ENCODE assay signal across 10 cellular contexts in genomic region chr19:48975947-48976847, GRCh38. TPM values are rescaled to one million over a fixed set of nuclear protein-coding genes. Genes with fewer than 3 reads are reported as not detected.
DNase-seq lines count a peak whose midpoint lies in the region; ATAC-seq and TF ChIP-seq lines count a peak whose summit lies in the region.
"Had no signal": no experiment of that assay in that cellular context is flagged by ENCODE, and none has a peak within 500 bp of the region (broad histone marks: within the 10 kb centered on the region; RNA-seq: fewer than 3 reads in every experiment).

No MANE protein-coding gene starts in this region.

- no peaks in the 10 kb centered on the region for H3K9me3 Mint-ChIP-seq in activated CD4-positive, alpha-beta T cell treated with anti-CD3 and anti-CD28 coated beads, Interleukin-2, amount 10 ng/mL, durations not matched to agents 7 days and 5 days
- peaks cover 5% of the 10 kb centered on the region for H3K9me3 Mint-ChIP-seq in stimulated activated memory B cell treated with anti-CD40 and anti-IgM and Interleukin-4, amounts not matched to agents 10 μg/mL and 1 μg/mL and 100 μg/mL, for 72 hours

- H3K4me1 Mint-ChIP-seq in activated CD4-positive, alpha-beta T cell treated with anti-CD3 and anti-CD28 coated beads, Interleukin-2, amount 10 ng/mL, durations not matched to agents 7 days and 5 days, result peaks cover 10% of the 10 kb centered on the region
- H3K4me1 Mint-ChIP-seq in stimulated activated memory B cell treated with anti-CD40 and anti-IgM and Interleukin-4, amounts not matched to agents 10 μg/mL and 1 μg/mL and 100 μg/mL, for 72 hours, result peaks cover 20% of the 10 kb centered on the region

- no peaks in the 10 kb centered on the region for H3K27me3 Mint-ChIP-seq in activated CD4-positive, alpha-beta T cell treated with anti-CD3 and anti-CD28 coated beads, Interleukin-2, amount 10 ng/mL, durations not matched to agents 7 days and 5 days
- H3K27me3 Mint-ChIP-seq in stimulated activated memory B cell treated with anti-CD40 and anti-IgM and Interleukin-4, amounts not matched to agents 10 μg/mL and 1 μg/mL and 100 μg/mL, for 72 hours, result no peaks in the 10 kb centered on the region

- CTCF ChIA-PET in activated CD4-positive, alpha-beta T cell treated with anti-CD3 and anti-CD28 coated beads, Interleukin-2, amount 10 ng/mL, durations not matched to agents 7 days and 5 days (lab: Charles Lee), result interaction anchor here (0.6 to 10.8 kb wide), 10 partner anchors 10 to 187 kb away, joined by 3 to 89 read pairs (median 3); partner anchors contain the start of genes GYS1, HSD17B14 and RUVBL2

- TF ChIP-seq CTCF in brain microvascular endothelial cell (IDR thresholded peaks at IDR 0.05; ENCODE audit: low read depth, low read length, missing control alignments), result peak; percentile 20

- ATAC-seq in stimulated activated memory B cell treated with anti-CD40 and anti-IgM and Interleukin-4, amounts not matched to agents 10 μg/mL and 1 μg/mL and 100 μg/mL, for 72 hours, result peak; percentile 52
- no peak for ATAC-seq in GM21529 (IDR thresholded peaks at IDR 0.05; ENCODE audit: unreplicated experiment)

- DNase-seq in activated CD4-positive, alpha-beta T cell treated with anti-CD3 and anti-CD28 coated beads, Interleukin-2, amount 10 ng/mL, durations not matched to agents 7 days and 5 days, result peak; percentile 47
- no peak for DNase-seq in activated CD4-positive, alpha-beta T cell treated with anti-CD3 and anti-CD28 coated beads, Interleukin-2, amount 50 U/mL, for 48 hours
- peak; percentile 8 for DNase-seq in NCI-H524 treated with DMSO at 0.1 percent for 48 hours (lab: John Stamatoyannopoulos, UW)
- DNase-seq in brain microvascular endothelial cell, result no peak
- DNase-seq in SKM-1 (lab: John Stamatoyannopoulos, UW; ENCODE audit: unreplicated experiment), result no peak
- DNase-seq in COR-L47 (lab: John Stamatoyannopoulos, UW), result no peak
- DNase-seq: activated CD8-positive, alpha-beta memory T cell treated with anti-CD3 and anti-CD28 coated beads, Interleukin-2, amount 50 U/mL, for 48 hours; esophagus squamous epithelium had no signal

- peaks cover 25% of the 10 kb centered on the region for H3K36me3 ChIP-seq in brain microvascular endothelial cell (replicated peaks)

- in situ Hi-C loops in brain microvascular endothelial cell (cut with HindIII; ENCODE audit: low pct_ligation_motif_present, low sequenced_read_pairs), result no loop called here

- no peak overlapping the region for H3K4me3 ChIP-seq in brain microvascular endothelial cell (ENCODE audit: low read depth, low read length)
- H3K4me3 ChIP-seq: esophagus squamous epithelium had no signal

- POLR2A ChIA-PET in activated CD4-positive, alpha-beta T cell treated with anti-CD3 and anti-CD28 coated beads, Interleukin-2, amount 10 ng/mL, durations not matched to agents 7 days and 5 days (lab: Charles Lee), result interaction anchor here (0.9 kb wide), 1 partner anchor 8 kb away, joined by 4 read pairs; no protein-coding TSS in a partner anchor

- H3K27ac Mint-ChIP-seq in activated CD4-positive, alpha-beta T cell treated with anti-CD3 and anti-CD28 coated beads, Interleukin-2, amount 10 ng/mL, durations not matched to agents 7 days and 5 days, result no peak overlapping the region
- no peak overlapping the region for H3K27ac Mint-ChIP-seq in stimulated activated memory B cell treated with anti-CD40 and anti-IgM and Interleukin-4, amounts not matched to agents 10 μg/mL and 1 μg/mL and 100 μg/mL, for 72 hours

- no peaks in the 10 kb centered on the region for H3K27me3 ChIP-seq in brain microvascular endothelial cell (replicated peaks)
- H3K27me3 ChIP-seq: esophagus squamous epithelium had no signal

- H3K36me3 Mint-ChIP-seq in activated CD4-positive, alpha-beta T cell treated with anti-CD3 and anti-CD28 coated beads, Interleukin-2, amount 10 ng/mL, durations not matched to agents 7 days and 5 days (ENCODE audit: low read depth), result peaks cover 37% of the 10 kb centered on the region
- H3K36me3 Mint-ChIP-seq in stimulated activated memory B cell treated with anti-CD40 and anti-IgM and Interleukin-4, amounts not matched to agents 10 μg/mL and 1 μg/mL and 100 μg/mL, for 72 hours, result peaks cover 43% of the 10 kb centered on the region

- no peak overlapping the region for H3K27ac ChIP-seq in brain microvascular endothelial cell
- H3K27ac ChIP-seq: esophagus squamous epithelium had no signal

- H3K4me3 Mint-ChIP-seq in activated CD4-positive, alpha-beta T cell treated with anti-CD3 and anti-CD28 coated beads, Interleukin-2, amount 10 ng/mL, durations not matched to agents 7 days and 5 days, result no peak overlapping the region
- H3K4me3 Mint-ChIP-seq in stimulated activated memory B cell treated with anti-CD40 and anti-IgM and Interleukin-4, amounts not matched to agents 10 μg/mL and 1 μg/mL and 100 μg/mL, for 72 hours, result no peak overlapping the region

RNA-seq across cellular contexts. Expression of gene FTL, which starts 11.1 kb away (rescaled TPM):
- total RNA-seq in activated CD4-positive, alpha-beta T cell treated with anti-CD3 and anti-CD28 coated beads, Interleukin-2, amount 10 ng/mL, durations not matched to agents 7 days and 5 days, result 100 to 1,000 TPM; 683 to 880 TPM

RNA-seq across cellular contexts. Expression of gene GYS1, which starts 16.9 kb away (rescaled TPM):
- total RNA-seq in activated CD4-positive, alpha-beta T cell treated with anti-CD3 and anti-CD28 coated beads, Interleukin-2, amount 10 ng/mL, durations not matched to agents 7 days and 5 days, result 10 to 100 TPM; 55.8 to 60.8 TPM

RNA-seq across cellular contexts. Expression of gene RUVBL2, which starts 17.5 kb away (rescaled TPM):
- total RNA-seq in activated CD4-positive, alpha-beta T cell treated with anti-CD3 and anti-CD28 coated beads, Interleukin-2, amount 10 ng/mL, durations not matched to agents 7 days and 5 days, result 10 to 100 TPM; 82.2 to 89.4 TPM

RNA-seq across cellular contexts. Expression of gene BAX, which starts 21.5 kb away (rescaled TPM):
- 100 to 1,000 TPM; 310 to 324 TPM for total RNA-seq in activated CD4-positive, alpha-beta T cell treated with anti-CD3 and anti-CD28 coated beads, Interleukin-2, amount 10 ng/mL, durations not matched to agents 7 days and 5 days

RNA-seq across cellular contexts. Expression of gene LHB, which starts 40.7 kb away (rescaled TPM):
- not detected for total RNA-seq in activated CD4-positive, alpha-beta T cell treated with anti-CD3 and anti-CD28 coated beads, Interleukin-2, amount 10 ng/mL, durations not matched to agents 7 days and 5 days
- total RNA-seq: esophagus squamous epithelium had no signal

Comparison
In these comparisons a context has a peak if more than half of its experiments do, and no peak if none do; other contexts are left out.
1. DNase-seq: peak in activated CD4-positive, alpha-beta T cell treated with anti-CD3 and anti-CD28 coated beads, Interleukin-2, amount 10 ng/mL, durations not matched to agents 7 days and 5 days (single experiment) and NCI-H524 treated with DMSO at 0.1 percent for 48 hours (single experiment); none in activated CD4-positive, alpha-beta T cell treated with anti-CD3 and anti-CD28 coated beads, Interleukin-2, amount 50 U/mL, for 48 hours (0 of 2), brain microvascular endothelial cell (single experiment), SKM-1 (single experiment) and COR-L47 (single experiment).